ENCODE assay signal across 13 cellular contexts in genomic region chr5:176816791-176817272, GRCh38. TPM values are rescaled to one million over a fixed set of nuclear protein-coding genes. Genes with fewer than 3 reads are reported as not detected.
A peak's percentile ranks its signal among the peaks of the same experiment; 100 is the strongest.
DNase-seq lines count a peak whose midpoint lies in the region; ATAC-seq and TF ChIP-seq lines count a peak whose summit lies in the region.
"Had no signal": no experiment of that assay in that cellular context is flagged by ENCODE, and none has a peak within 500 bp of the region (broad histone marks: within the 10 kb centered on the region; RNA-seq: fewer than 3 reads in every experiment).

No MANE protein-coding gene starts in this region.

- H3K4me3 ChIP-seq in ectodermal cell (ENCODE audit: insufficient read depth, low read depth, low read length), result peak overlapping the region; percentile 13
- no peak overlapping the region for H3K4me3 ChIP-seq in neuronal stem cell (ENCODE audit: low read length in 2 of 2)
- H3K4me3 ChIP-seq in brain microvascular endothelial cell (ENCODE audit: low read depth, low read length), result no peak overlapping the region

- H3K27me3 ChIP-seq in ectodermal cell (ENCODE audit: control insufficient read depth, insufficient read depth, low read length, poor library complexity, severe bottlenecking), result peaks cover 99% of the 10 kb centered on the region
- peaks cover 0 to 94% (median 17%) of the 10 kb centered on the region in 3 experiments for H3K27me3 ChIP-seq in neuronal stem cell (ENCODE audit: control insufficient read depth in 3 of 3, insufficient read depth in 3 of 3, low read depth in 1 of 3, low read length in 3 of 3)
- peaks cover 51% of the 10 kb centered on the region for H3K27me3 ChIP-seq in brain microvascular endothelial cell (replicated peaks)

- H3K27ac ChIP-seq in ectodermal cell (ENCODE audit: insufficient read depth, low read depth, low read length, poor library complexity, severe bottlenecking), result no peak overlapping the region
- H3K27ac ChIP-seq in neuronal stem cell (replicated peaks; ENCODE audit: low read length), result no peak overlapping the region
- no peak overlapping the region for H3K27ac ChIP-seq in brain microvascular endothelial cell

- peaks cover 64% of the 10 kb centered on the region for H3K27me3 Mint-ChIP-seq in activated naive CD4-positive, alpha-beta T cell treated with anti-CD3 and anti-CD28 coated beads, Interleukin-2, amount 50 U/mL, for 24 hours

- H3K9me3 ChIP-seq in ectodermal cell (ENCODE audit: control insufficient read depth, low read length) (no peaks in the 10 kb centered on the region), neuronal stem cell (replicated peaks in 1 of 2; ENCODE audit: control insufficient read depth in 2 of 2, insufficient read depth in 1 of 2, low read depth in 1 of 2, low read length in 2 of 2) (no peaks in the 10 kb centered on the region)

- H3K9me3 Mint-ChIP-seq in activated naive CD4-positive, alpha-beta T cell treated with anti-CD3 and anti-CD28 coated beads, Interleukin-2, amount 50 U/mL, for 24 hours, result no peaks in the 10 kb centered on the region

- peaks cover 18% of the 10 kb centered on the region for H3K4me1 ChIP-seq in ectodermal cell (ENCODE audit: control insufficient read depth, insufficient read depth, low read length)
- peaks cover 0 to 20% of the 10 kb centered on the region in 2 donors for H3K4me1 ChIP-seq in neuronal stem cell (ENCODE audit: control insufficient read depth in 2 of 2, insufficient read depth in 1 of 2, low read depth in 1 of 2, low read length in 2 of 2)

- peaks cover 8% of the 10 kb centered on the region for H3K4me1 Mint-ChIP-seq in activated naive CD4-positive, alpha-beta T cell treated with anti-CD3 and anti-CD28 coated beads, Interleukin-2, amount 50 U/mL, for 24 hours

- no peak for ATAC-seq in HG03565 (IDR thresholded peaks at IDR 0.05; ENCODE audit: unreplicated experiment)

- in situ Hi-C loops in brain microvascular endothelial cell (cut with HindIII; ENCODE audit: low pct_ligation_motif_present, low sequenced_read_pairs), result no loop called here

- peak overlapping the region; percentile 1 for H3K18ac ChIP-seq in neuronal stem cell (ENCODE audit: low read length)

- TF ChIP-seq CTCF in brain microvascular endothelial cell (IDR thresholded peaks at IDR 0.05; ENCODE audit: low read depth, low read length, missing control alignments), result no peak

- no peaks in the 10 kb centered on the region for H3K36me3 Mint-ChIP-seq in activated naive CD4-positive, alpha-beta T cell treated with anti-CD3 and anti-CD28 coated beads, Interleukin-2, amount 50 U/mL, for 24 hours

- H3K4ac ChIP-seq in neuronal stem cell (ENCODE audit: low read length), result no peak overlapping the region

- H3K4me3 Mint-ChIP-seq in activated naive CD4-positive, alpha-beta T cell treated with anti-CD3 and anti-CD28 coated beads, Interleukin-2, amount 50 U/mL, for 24 hours, result peak overlapping the region; percentile 27

- no peak overlapping the region for H3K9ac ChIP-seq in neuronal stem cell (ENCODE audit: low read depth, low read length, poor library complexity)

- no peak overlapping the region for H4K91ac ChIP-seq in neuronal stem cell (ENCODE audit: low read depth, low read length, poor library complexity)

- H3K14ac ChIP-seq in neuronal stem cell (ENCODE audit: low read length), result no peak overlapping the region

- H2BK5ac ChIP-seq in neuronal stem cell (ENCODE audit: low read length), result no peak overlapping the region

- H2BK12ac ChIP-seq in neuronal stem cell (ENCODE audit: low read length), result no peak overlapping the region

- H3K27ac Mint-ChIP-seq in activated naive CD4-positive, alpha-beta T cell treated with anti-CD3 and anti-CD28 coated beads, Interleukin-2, amount 50 U/mL, for 24 hours, result no peak overlapping the region

- H2AK5ac ChIP-seq in neuronal stem cell (ENCODE audit: low read depth, low read length), result peak overlapping the region; percentile 81

- DNase-seq in activated naive CD4-positive, alpha-beta T cell treated with anti-CD3 and anti-CD28 coated beads, Interleukin-2, amount 50 U/mL, for 16 hours, result no peak
- DNase-seq in NCI-H1105 treated with DMSO at 0.1 percent for 48 hours (lab: John Stamatoyannopoulos, UW), result peak; percentile 58
- no peak for DNase-seq in neuronal stem cell (ENCODE audit: low spot score)
- no peak for DNase-seq in brain microvascular endothelial cell
- DNase-seq in SW480 (ENCODE audit: low spot score), result no peak
- DNase-seq: aorta; effector memory CD4-positive, alpha-beta T cell; GDM1; HCEC 1CT had no signal

- H4K8ac ChIP-seq in neuronal stem cell (ENCODE audit: low read depth, low read length), result no peak overlapping the region

- no peak overlapping the region for H2AFZ ChIP-seq in neuronal stem cell (ENCODE audit: low read length)

- H2BK15ac ChIP-seq in neuronal stem cell (ENCODE audit: low read length), result peak overlapping the region; percentile 1

- no peak overlapping the region for H2BK120ac ChIP-seq in neuronal stem cell (ENCODE audit: low read depth, low read length)

- no peak overlapping the region for H3K23ac ChIP-seq in neuronal stem cell (ENCODE audit: low read depth, low read length, poor library complexity)

- no peaks in the 10 kb centered on the region for H3K79me1 ChIP-seq in neuronal stem cell (ENCODE audit: low read depth, low read length)

- peak overlapping the region; percentile 98 for H3K4me2 ChIP-seq in neuronal stem cell (ENCODE audit: insufficient read depth, low read length, poor library complexity, severe bottlenecking)

- no peaks in the 10 kb centered on the region for H3K36me3 ChIP-seq in ectodermal cell (ENCODE audit: control insufficient read depth, insufficient read depth, low read length)
- H3K36me3 ChIP-seq in neuronal stem cell (replicated peaks in 1 of 2; ENCODE audit: control insufficient read depth in 2 of 2, insufficient read depth in 2 of 2, low read length in 2 of 2), result no peaks in the 10 kb centered on the region
- H3K36me3 ChIP-seq in brain microvascular endothelial cell (replicated peaks), result no peaks in the 10 kb centered on the region

- WGBS in ectodermal cell, 2 experiments, result 22 to 32% methylated on average over 7 of the region's 7 CpGs
- WGBS in neuronal stem cell (ENCODE audit: extremely low coverage in 2 of 2, insufficient read length in 2 of 2, insufficient replicate concordance in 1 of 2), 2 donors, result no CpG with 5 or more reads among the region's 7 CpGs

RNA-seq across cellular contexts. Expression of gene UNC5A, which starts 6.5 kb away (rescaled TPM):
- 0.80 TPM for polyA plus RNA-seq in ectodermal cell (2013, experiment 1 of 4)
- polyA plus RNA-seq in ectodermal cell (2013, experiment 2 of 4), result 1.0 TPM
- 1.7 TPM for polyA plus RNA-seq in ectodermal cell (2013, experiment 3 of 4)
- polyA plus RNA-seq in ectodermal cell (2013, experiment 4 of 4), result 2.0 TPM
- polyA plus RNA-seq in neuronal stem cell (2013, experiment 1 of 2), result 1.3 TPM
- polyA plus RNA-seq in neuronal stem cell (2013, experiment 2 of 2), result 1.4 TPM
- polyA plus RNA-seq: aorta, BJ had no signal
